8 cellular contexts compared by ENCODE assay signal in the genomic region with DNA sequence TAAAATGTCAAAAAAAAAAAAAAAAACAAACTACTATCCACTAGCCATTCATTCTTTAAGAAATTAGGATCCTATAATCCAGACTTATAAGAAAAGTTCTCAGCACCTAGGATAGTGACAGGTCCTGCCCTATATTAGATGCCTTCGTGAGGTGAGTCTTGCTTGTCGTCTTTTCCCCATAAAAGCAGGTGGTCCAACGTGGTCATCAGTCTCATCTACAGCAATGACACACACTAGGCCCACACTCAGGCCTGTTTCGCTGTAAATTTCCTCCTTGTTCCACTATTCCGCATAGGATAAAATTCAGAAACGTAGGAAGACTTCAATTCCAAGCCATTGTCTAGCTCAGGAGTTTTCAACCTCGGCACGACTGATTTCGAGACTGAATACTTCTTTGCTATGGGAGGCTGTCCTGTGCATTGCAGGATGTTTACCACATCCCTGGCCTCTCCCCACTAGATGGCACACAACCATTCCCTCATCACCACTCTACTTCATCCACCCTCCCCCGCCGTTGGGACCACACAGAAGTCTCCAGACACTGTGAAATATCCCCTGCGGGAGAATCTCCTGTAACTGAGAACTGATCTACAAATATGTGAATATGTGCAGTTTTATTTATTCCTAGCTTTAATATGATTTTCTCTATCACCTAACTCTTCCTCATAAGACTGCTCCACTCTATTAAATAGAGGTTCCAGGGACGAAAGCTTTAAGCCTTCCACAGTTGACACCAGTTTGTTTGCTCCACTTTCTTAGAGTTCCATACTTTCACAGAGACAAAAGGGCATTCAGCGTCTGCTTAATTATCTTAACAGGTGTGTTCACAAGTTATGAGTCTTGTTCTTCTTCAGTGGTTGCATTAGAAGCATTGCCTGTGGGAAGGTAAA.
DNase-seq lines count a peak whose midpoint lies in the region; ATAC-seq, FAIRE-seq and TF ChIP-seq lines count a peak whose summit lies in the region.

No MANE protein-coding gene starts in this region.

- H2AFZ ChIP-seq in PC-9, result no peak overlapping the region

- H3K4me2 ChIP-seq in PC-9, result no peak overlapping the region

- H3K79me2 ChIP-seq in PC-9 (ENCODE audit: low read depth), result no peaks in the 10 kb centered on the region

- H3K4me1 ChIP-seq in small intestine (ENCODE audit: control insufficient read depth in 2 of 2, insufficient read depth in 1 of 2, low read depth in 1 of 2, low read length in 1 of 2) (no peaks in the 10 kb centered on the region), PC-9 (replicated peaks; ENCODE audit: insufficient read depth) (no peaks in the 10 kb centered on the region)

- no peaks in the 10 kb centered on the region for H4K20me1 ChIP-seq in PC-9 (ENCODE audit: insufficient read depth)

- CTCF ChIA-PET in PC-9 (lab: Charles Lee), result no interaction called here

- H3K4me3 ChIP-seq in small intestine (ENCODE audit: low read depth in 1 of 2, low read length in 2 of 2) (no peak overlapping the region), PC-9 (no peak overlapping the region)

- FAIRE-seq in RCC 7860 (lab: Jason Lieb, UNC) (no peak), small intestine (lab: Jason Lieb, UNC) (no peak)

- H3K27me3 ChIP-seq in small intestine (ENCODE audit: control insufficient read depth in 2 of 2, insufficient read depth in 2 of 2, low read length in 2 of 2) (no peaks in the 10 kb centered on the region), PC-9 (ENCODE audit: insufficient read depth, low read depth) (no peaks in the 10 kb centered on the region)

- intact Hi-C loops in PC-9 (cut with micrococcal nuclease; ENCODE audit: unreplicated experiment), result no loop called here

- H3K9me3 Mint-ChIP-seq in glutamatergic neuron (ENCODE audit: unreplicated experiment), result no peaks in the 10 kb centered on the region

- H3K36me3 Mint-ChIP-seq in glutamatergic neuron (ENCODE audit: unreplicated experiment), result no peaks in the 10 kb centered on the region

- H3K27ac ChIP-seq in small intestine (ENCODE audit: low read depth in 1 of 2, low read length in 1 of 2) (no peak overlapping the region), PC-9 (no peak overlapping the region)

- WGBS in small intestine, 3 donors, result 28 to 37% (median 36%) methylated on average over 14 of the region's 14 CpGs

- H3K27ac Mint-ChIP-seq in glutamatergic neuron (ENCODE audit: unreplicated experiment), result no peak overlapping the region

- DNase-seq in COLO829 (ENCODE audit: low spot score) (peak; percentile 39), RCC 7860 (ENCODE audit: low spot score) (peak; percentile 6), glutamatergic neuron (peak; percentile 70), small intestine (peak; percentile 1), KG1 (lab: John Stamatoyannopoulos, UW) (no peak), PC-9 (no peak)

- no peaks in the 10 kb centered on the region for H3K4me1 Mint-ChIP-seq in glutamatergic neuron (ENCODE audit: low read depth, unreplicated experiment)

- no peaks in the 10 kb centered on the region for H3K27me3 Mint-ChIP-seq in glutamatergic neuron (ENCODE audit: unreplicated experiment)

- H3K9me3 ChIP-seq in small intestine (ENCODE audit: control insufficient read depth, low read depth), result no peaks in the 10 kb centered on the region
- H3K9me3 ChIP-seq in PC-9 (ENCODE audit: insufficient read depth, low read depth), result no peaks in the 10 kb centered on the region

- TF ChIP-seq CTCF in glutamatergic neuron (IDR thresholded peaks at IDR 0.05; ENCODE audit: partially characterized antibody, unreplicated experiment) (peak; percentile 28), PC-9 (conservative IDR thresholded peaks at IDR 0.05) (no peak; the same call in 1 of the 2 replicates)

- POLR2A ChIA-PET in PC-9 (lab: Charles Lee; ENCODE audit: unreplicated experiment), result no interaction called here

- no peaks in the 10 kb centered on the region for H3K9me2 ChIP-seq in PC-9 (ENCODE audit: insufficient read depth)

- H3K4me3 Mint-ChIP-seq in glutamatergic neuron (ENCODE audit: unreplicated experiment), result no peak overlapping the region

- H3F3A ChIP-seq in PC-9 (ENCODE audit: insufficient read depth, low read depth), result no peaks in the 10 kb centered on the region

- H3K36me3 ChIP-seq in small intestine (ENCODE audit: control insufficient read depth in 2 of 2, insufficient read depth in 2 of 2, low read length in 2 of 2), result no peaks in the 10 kb centered on the region
- no peaks in the 10 kb centered on the region for H3K36me3 ChIP-seq in PC-9 (ENCODE audit: low read depth)

- ATAC-seq in HG03175 (IDR thresholded peaks at IDR 0.05; ENCODE audit: unreplicated experiment) (peak; percentile 81), GM21786 (IDR thresholded peaks at IDR 0.05; ENCODE audit: unreplicated experiment) (no peak)

- BruUV-seq in PC-9 (replicated peaks; lab: Mats Ljungman, UMichigan), result no TSS peak

Comparison
In these comparisons a context has a peak if more than half of its experiments do, and no peak if none do; other contexts are left out.
1. DNase-seq: peak in COLO829 (single experiment), RCC 7860 (single experiment), glutamatergic neuron (single experiment) and small intestine (single experiment); none in KG1 (single experiment) and PC-9 (0 of 2).